ENCODE assay signal across 21 cellular contexts in genomic region chr15:69559440-69560215, GRCh38.
DNase-seq lines count a peak whose midpoint lies in the region; ATAC-seq and TF ChIP-seq lines count a peak whose summit lies in the region.
"Had no signal": no experiment of that assay in that cellular context is flagged by ENCODE, and none has a peak within 500 bp of the region (broad histone marks: within the 10 kb centered on the region; RNA-seq: fewer than 3 reads in every experiment).

No MANE protein-coding gene starts in this region.

- H3K36me3 Mint-ChIP-seq in activated CD4-positive, alpha-beta T cell treated with anti-CD3 and anti-CD28 coated beads for 36 hours (ENCODE audit: low read depth): no peaks in the 10 kb centered on the region
- H3K36me3 Mint-ChIP-seq in naive thymus-derived CD4-positive, alpha-beta T cell: no peaks in the 10 kb centered on the region
- H3K36me3 Mint-ChIP-seq: CD8-positive, alpha-beta memory T cell; neural progenitor cell had no signal

- H3K9me3 ChIP-seq in naive thymus-derived CD4-positive, alpha-beta T cell (ENCODE audit: control insufficient read depth in 2 of 3, low read length in 3 of 3): no peaks in the 10 kb centered on the region
- H3K9me3 ChIP-seq: thyroid gland had no signal

- H3K27ac ChIP-seq in naive thymus-derived CD4-positive, alpha-beta T cell (ENCODE audit: low read depth, low read length): no peak overlapping the region
- H3K27ac ChIP-seq: foreskin keratinocyte, neural progenitor cell, thyroid gland had no signal

- H3K36me3 ChIP-seq in naive thymus-derived CD4-positive, alpha-beta T cell (ENCODE audit: control insufficient read depth in 2 of 3, insufficient read depth in 3 of 3, low read length in 3 of 3): no peaks in the 10 kb centered on the region
- H3K36me3 ChIP-seq: neural progenitor cell, thyroid gland had no signal

- intact Hi-C loops in activated CD4-positive, alpha-beta T cell treated with anti-CD3 and anti-CD28 coated beads for 36 hours (cut with DNase I, micrococcal nuclease): no loop called here
- intact Hi-C loops in naive thymus-derived CD4-positive, alpha-beta T cell (cut with micrococcal nuclease): no loop called here

- TF ChIP-seq CTCF in epithelial cell of proximal tubule (conservative IDR thresholded peaks at IDR 0.05; ENCODE audit: low read depth, low read length): peak; percentile 28

- no peak overlapping the region for H3K4me3 ChIP-seq in epithelial cell of proximal tubule (ENCODE audit: low read depth, low read length)
- H3K4me3 ChIP-seq in naive thymus-derived CD4-positive, alpha-beta T cell (ENCODE audit: low read length): no peak overlapping the region
- H3K4me3 ChIP-seq: neural progenitor cell, thyroid gland had no signal

- no peak overlapping the region for H3K4me3 Mint-ChIP-seq in activated CD4-positive, alpha-beta T cell treated with anti-CD3 and anti-CD28 coated beads for 36 hours
- H3K4me3 Mint-ChIP-seq in naive thymus-derived CD4-positive, alpha-beta T cell: no peak overlapping the region
- H3K4me3 Mint-ChIP-seq: activated T-cell treated with anti-CD3 and anti-CD28 coated beads, Interleukin-2, amount 50 U/mL, for 72 hours; CD8-positive, alpha-beta memory T cell; central memory CD8-positive, alpha-beta T cell; neural progenitor cell had no signal

- peak; percentile 88 for ATAC-seq in activated CD4-positive, alpha-beta T cell treated with anti-CD3 and anti-CD28 coated beads for 36 hours
- ATAC-seq in naive thymus-derived CD4-positive, alpha-beta T cell: no peak
- ATAC-seq: activated T-cell treated with anti-CD3 and anti-CD28 coated beads, Interleukin-2, amount 50 U/mL, for 72 hours; foreskin keratinocyte had no signal

- DNase-seq in activated CD4-positive, alpha-beta T cell treated with anti-CD3 and anti-CD28 coated beads for 36 hours: peak; percentile 40
- DNase-seq in activated CD4-positive, alpha-beta T cell treated with anti-CD3 and anti-CD28 coated beads for 48 hours: no peak
- peak; percentile 42 for DNase-seq in LHCN-M2 (ENCODE audit: low read depth)
- no peak for DNase-seq in epithelial cell of proximal tubule (ENCODE audit: low read depth)
- peak; percentile 43 for DNase-seq in renal cortical epithelial cell (ENCODE audit: low read depth)
- no peak for DNase-seq in T-helper 9 cell
- DNase-seq in naive thymus-derived CD4-positive, alpha-beta T cell: no peak
- DNase-seq in NCI-H1436 (lab: John Stamatoyannopoulos, UW): no peak
- DNase-seq: activated T-cell treated with anti-CD3 and anti-CD28 coated beads, Interleukin-2, amount 50 U/mL, for 72 hours; CD8-positive, alpha-beta memory T cell; DND-41; effector memory CD4-positive, alpha-beta T cell; foreskin keratinocyte; MM.1S; NCI-H187; NCI-H446 treated with DMSO at 0.1 percent for 48 hours; retina; Right ventricle myocardium superior; thyroid gland had no signal

- H3K27ac Mint-ChIP-seq in activated CD4-positive, alpha-beta T cell treated with anti-CD3 and anti-CD28 coated beads for 36 hours: no peak overlapping the region
- H3K27ac Mint-ChIP-seq in naive thymus-derived CD4-positive, alpha-beta T cell: no peak overlapping the region
- H3K27ac Mint-ChIP-seq: activated T-cell treated with anti-CD3 and anti-CD28 coated beads, Interleukin-2, amount 50 U/mL, for 72 hours; neural progenitor cell had no signal

- H3K9me3 Mint-ChIP-seq in activated CD4-positive, alpha-beta T cell treated with anti-CD3 and anti-CD28 coated beads for 36 hours (ENCODE audit: low read depth): no peaks in the 10 kb centered on the region
- no peaks in the 10 kb centered on the region for H3K9me3 Mint-ChIP-seq in naive thymus-derived CD4-positive, alpha-beta T cell
- H3K9me3 Mint-ChIP-seq: activated T-cell treated with anti-CD3 and anti-CD28 coated beads, Interleukin-2, amount 50 U/mL, for 72 hours; CD8-positive, alpha-beta memory T cell; central memory CD8-positive, alpha-beta T cell; neural progenitor cell had no signal

- POLR2A ChIA-PET in activated CD4-positive, alpha-beta T cell treated with anti-CD3 and anti-CD28 coated beads for 36 hours (lab: Charles Lee): no interaction called here
- POLR2A ChIA-PET in naive thymus-derived CD4-positive, alpha-beta T cell (lab: Charles Lee): no interaction called here

- no peaks in the 10 kb centered on the region for H3K27me3 ChIP-seq in naive thymus-derived CD4-positive, alpha-beta T cell (ENCODE audit: control insufficient read depth in 2 of 2, insufficient read depth in 2 of 2, low read length in 2 of 2)
- H3K27me3 ChIP-seq: neural progenitor cell, thyroid gland had no signal

- no peaks in the 10 kb centered on the region for H3K4me1 ChIP-seq in naive thymus-derived CD4-positive, alpha-beta T cell (ENCODE audit: control insufficient read depth in 2 of 2, insufficient read depth in 2 of 2, low read length in 2 of 2)
- H3K4me1 ChIP-seq: foreskin keratinocyte had no signal

- peaks cover 9% of the 10 kb centered on the region for H3K4me1 Mint-ChIP-seq in activated CD4-positive, alpha-beta T cell treated with anti-CD3 and anti-CD28 coated beads for 36 hours
- H3K4me1 Mint-ChIP-seq in naive thymus-derived CD4-positive, alpha-beta T cell: no peaks in the 10 kb centered on the region
- H3K4me1 Mint-ChIP-seq: CD8-positive, alpha-beta memory T cell; central memory CD8-positive, alpha-beta T cell had no signal

- peaks cover 3% of the 10 kb centered on the region for H3K27me3 Mint-ChIP-seq in activated CD4-positive, alpha-beta T cell treated with anti-CD3 and anti-CD28 coated beads for 36 hours
- peaks cover 0 to 10% (median 0%) of the 10 kb centered on the region in 5 donors for H3K27me3 Mint-ChIP-seq in naive thymus-derived CD4-positive, alpha-beta T cell

- CTCF ChIA-PET in activated CD4-positive, alpha-beta T cell treated with anti-CD3 and anti-CD28 coated beads for 36 hours (lab: Charles Lee): interaction anchor here (1.1 kb wide), 1 partner anchor 84 kb away, joined by 5 read pairs; no protein-coding TSS in a partner anchor
- CTCF ChIA-PET in naive thymus-derived CD4-positive, alpha-beta T cell (lab: Charles Lee): no interaction called here

Comparison
In these comparisons a context has a peak if more than half of its experiments do, and no peak if none do; other contexts are left out.
1. DNase-seq: peak in activated CD4-positive, alpha-beta T cell treated with anti-CD3 and anti-CD28 coated beads for 36 hours (single experiment), LHCN-M2 (single experiment) and renal cortical epithelial cell (single experiment); none in activated CD4-positive, alpha-beta T cell treated with anti-CD3 and anti-CD28 coated beads for 48 hours (single experiment), epithelial cell of proximal tubule (single experiment), T-helper 9 cell (single experiment), naive thymus-derived CD4-positive, alpha-beta T cell (0 of 9) and NCI-H1436 (single experiment).